In genomic region chr3:72903004-72903403, GRCh38 we compare ENCODE assay signal across 1 cellular context.
A peak's percentile ranks its signal among the peaks of the same experiment; 100 is the strongest.
TF ChIP-seq lines count a peak whose summit lies in the region.

No MANE protein-coding gene starts in this region.

TF ChIP-seq in HepG2, 621 proteins besides CTCF, POLR2A, EP300 and RAD21 (continued from another document and continues in another):
- TF ChIP-seq, protein P1, sequence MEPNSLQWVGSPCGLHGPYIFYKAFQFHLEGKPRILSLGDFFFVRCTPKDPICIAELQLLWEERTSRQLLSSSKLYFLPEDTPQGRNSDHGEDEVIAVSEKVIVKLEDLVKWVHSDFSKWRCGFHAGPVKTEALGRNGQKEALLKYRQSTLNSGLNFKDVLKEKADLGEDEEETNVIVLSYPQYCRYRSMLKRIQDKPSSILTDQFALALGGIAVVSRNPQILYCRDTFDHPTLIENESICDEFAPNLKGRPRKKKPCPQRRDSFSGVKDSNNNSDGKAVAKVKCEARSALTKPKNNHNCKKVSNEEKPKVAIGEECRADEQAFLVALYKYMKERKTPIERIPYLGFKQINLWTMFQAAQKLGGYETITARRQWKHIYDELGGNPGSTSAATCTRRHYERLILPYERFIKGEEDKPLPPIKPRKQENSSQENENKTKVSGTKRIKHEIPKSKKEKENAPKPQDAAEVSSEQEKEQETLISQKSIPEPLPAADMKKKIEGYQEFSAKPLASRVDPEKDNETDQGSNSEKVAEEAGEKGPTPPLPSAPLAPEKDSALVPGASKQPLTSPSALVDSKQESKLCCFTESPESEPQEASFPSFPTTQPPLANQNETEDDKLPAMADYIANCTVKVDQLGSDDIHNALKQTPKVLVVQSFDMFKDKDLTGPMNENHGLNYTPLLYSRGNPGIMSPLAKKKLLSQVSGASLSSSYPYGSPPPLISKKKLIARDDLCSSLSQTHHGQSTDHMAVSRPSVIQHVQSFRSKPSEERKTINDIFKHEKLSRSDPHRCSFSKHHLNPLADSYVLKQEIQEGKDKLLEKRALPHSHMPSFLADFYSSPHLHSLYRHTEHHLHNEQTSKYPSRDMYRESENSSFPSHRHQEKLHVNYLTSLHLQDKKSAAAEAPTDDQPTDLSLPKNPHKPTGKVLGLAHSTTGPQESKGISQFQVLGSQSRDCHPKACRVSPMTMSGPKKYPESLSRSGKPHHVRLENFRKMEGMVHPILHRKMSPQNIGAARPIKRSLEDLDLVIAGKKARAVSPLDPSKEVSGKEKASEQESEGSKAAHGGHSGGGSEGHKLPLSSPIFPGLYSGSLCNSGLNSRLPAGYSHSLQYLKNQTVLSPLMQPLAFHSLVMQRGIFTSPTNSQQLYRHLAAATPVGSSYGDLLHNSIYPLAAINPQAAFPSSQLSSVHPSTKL (CRISPR knock-in tag; IDR thresholded peaks at IDR 0.05), result peak; percentile 95
- TF ChIP-seq TIGD3 (CRISPR knock-in tag; IDR thresholded peaks at IDR 0.05; ENCODE audit: borderline replicate concordance) (no peak), ZMYM2 (CRISPR knock-in tag; IDR thresholded peaks at IDR 0.05) (no peak), ZNF550 (CRISPR knock-in tag; IDR thresholded peaks at IDR 0.05; ENCODE audit: borderline replicate concordance) (no peak), ZNF10 (CRISPR knock-in tag; IDR thresholded peaks at IDR 0.05; ENCODE audit: borderline replicate concordance, low read depth) (no peak), HDAC6 (IDR thresholded peaks at IDR 0.05; ENCODE audit: low read depth, low read length) (no peak), ZNF12 (CRISPR knock-in tag; IDR thresholded peaks at IDR 0.05) (peak; percentile 81; the same call in 1 of the 2 replicates), ZNF205 (CRISPR knock-in tag; IDR thresholded peaks at IDR 0.05) (0 out of 2 replicates have a peak, but pooled peaks have one; percentile 26), ELF3 (CRISPR knock-in tag; IDR thresholded peaks at IDR 0.05) (peak; percentile 58; the same call in 1 of the 2 replicates), GATA4 (IDR thresholded peaks at IDR 0.05; ENCODE audit: borderline replicate concordance, low read depth) (no peak), ZNF558 (CRISPR knock-in tag; IDR thresholded peaks at IDR 0.05; ENCODE audit: borderline replicate concordance) (no peak), HOMEZ (CRISPR knock-in tag; IDR thresholded peaks at IDR 0.05; ENCODE audit: low read depth) (peak; percentile 78; the same call in 1 of the 2 replicates), FLYWCH1 (CRISPR knock-in tag; IDR thresholded peaks at IDR 0.05) (no peak), PCBP1 (IDR thresholded peaks at IDR 0.05; ENCODE audit: borderline replicate concordance, low read depth, low read length) (no peak), GTF2F1 (IDR thresholded peaks at IDR 0.05; ENCODE audit: low read length) (no peak), CEBPZ (IDR thresholded peaks at IDR 0.05; ENCODE audit: low read length) (no peak), MTF2 (CRISPR knock-in tag; IDR thresholded peaks at IDR 0.05; ENCODE audit: borderline replicate concordance) (no peak), KDM5B (CRISPR knock-in tag; IDR thresholded peaks at IDR 0.05; ENCODE audit: borderline replicate concordance) (no peak), ZNF580 (CRISPR knock-in tag; IDR thresholded peaks at IDR 0.05; ENCODE audit: borderline replicate concordance, low read depth) (no peak), NR2F6 (IDR thresholded peaks at IDR 0.05) (no peak), NR2F6 (CRISPR knock-in tag; IDR thresholded peaks at IDR 0.05) (no peak), NCOA5 (CRISPR knock-in tag; IDR thresholded peaks at IDR 0.05) (no peak), RCOR2 (CRISPR knock-in tag; IDR thresholded peaks at IDR 0.05) (peak; percentile 77), HMGA1 (CRISPR knock-in tag; conservative IDR thresholded peaks at IDR 0.05) (no peak), RNF219 (CRISPR knock-in tag; IDR thresholded peaks at IDR 0.05) (no peak), MXD3 (CRISPR knock-in tag; IDR thresholded peaks at IDR 0.05) (no peak), BCL6 (CRISPR knock-in tag; IDR thresholded peaks at IDR 0.05) (peak; percentile 68), MAFG (CRISPR knock-in tag; IDR thresholded peaks at IDR 0.05) (no peak), CREM (IDR thresholded peaks at IDR 0.05) (no peak), CREM (CRISPR knock-in tag; IDR thresholded peaks at IDR 0.05) (no peak), CHD2 (IDR thresholded peaks at IDR 0.05; ENCODE audit: low read depth, low read length) (no peak), ZFP82 (CRISPR knock-in tag; IDR thresholded peaks at IDR 0.05; ENCODE audit: borderline replicate concordance) (no peak), RBM39 (IDR thresholded peaks at IDR 0.05; ENCODE audit: low read depth, low read length, poor library complexity, severe bottlenecking) (no peak), ZSCAN20 (CRISPR knock-in tag; IDR thresholded peaks at IDR 0.05; ENCODE audit: borderline replicate concordance) (no peak), ZNF263 (CRISPR knock-in tag; IDR thresholded peaks at IDR 0.05) (no peak), ZBTB7A (CRISPR knock-in tag; IDR thresholded peaks at IDR 0.05) (no peak), ZNF136 (CRISPR knock-in tag; IDR thresholded peaks at IDR 0.05; ENCODE audit: low read depth) (no peak), ZNF75D (CRISPR knock-in tag; IDR thresholded peaks at IDR 0.05; ENCODE audit: borderline replicate concordance) (no peak), JUNB (CRISPR knock-in tag; IDR thresholded peaks at IDR 0.05; ENCODE audit: borderline replicate concordance) (no peak; the same call in 1 of the 2 replicates)
- TF ChIP-seq, protein P2, sequence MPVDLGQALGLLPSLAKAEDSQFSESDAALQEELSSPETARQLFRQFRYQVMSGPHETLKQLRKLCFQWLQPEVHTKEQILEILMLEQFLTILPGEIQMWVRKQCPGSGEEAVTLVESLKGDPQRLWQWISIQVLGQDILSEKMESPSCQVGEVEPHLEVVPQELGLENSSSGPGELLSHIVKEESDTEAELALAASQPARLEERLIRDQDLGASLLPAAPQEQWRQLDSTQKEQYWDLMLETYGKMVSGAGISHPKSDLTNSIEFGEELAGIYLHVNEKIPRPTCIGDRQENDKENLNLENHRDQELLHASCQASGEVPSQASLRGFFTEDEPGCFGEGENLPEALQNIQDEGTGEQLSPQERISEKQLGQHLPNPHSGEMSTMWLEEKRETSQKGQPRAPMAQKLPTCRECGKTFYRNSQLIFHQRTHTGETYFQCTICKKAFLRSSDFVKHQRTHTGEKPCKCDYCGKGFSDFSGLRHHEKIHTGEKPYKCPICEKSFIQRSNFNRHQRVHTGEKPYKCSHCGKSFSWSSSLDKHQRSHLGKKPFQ (CRISPR knock-in tag; IDR thresholded peaks at IDR 0.05; ENCODE audit: insufficient replicate concordance), result no peak
- TF ChIP-seq, protein P3, sequence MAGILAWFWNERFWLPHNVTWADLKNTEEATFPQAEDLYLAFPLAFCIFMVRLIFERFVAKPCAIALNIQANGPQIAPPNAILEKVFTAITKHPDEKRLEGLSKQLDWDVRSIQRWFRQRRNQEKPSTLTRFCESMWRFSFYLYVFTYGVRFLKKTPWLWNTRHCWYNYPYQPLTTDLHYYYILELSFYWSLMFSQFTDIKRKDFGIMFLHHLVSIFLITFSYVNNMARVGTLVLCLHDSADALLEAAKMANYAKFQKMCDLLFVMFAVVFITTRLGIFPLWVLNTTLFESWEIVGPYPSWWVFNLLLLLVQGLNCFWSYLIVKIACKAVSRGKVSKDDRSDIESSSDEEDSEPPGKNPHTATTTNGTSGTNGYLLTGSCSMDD (CRISPR knock-in tag; IDR thresholded peaks at IDR 0.05), result no peak
- TF ChIP-seq, protein P4, sequence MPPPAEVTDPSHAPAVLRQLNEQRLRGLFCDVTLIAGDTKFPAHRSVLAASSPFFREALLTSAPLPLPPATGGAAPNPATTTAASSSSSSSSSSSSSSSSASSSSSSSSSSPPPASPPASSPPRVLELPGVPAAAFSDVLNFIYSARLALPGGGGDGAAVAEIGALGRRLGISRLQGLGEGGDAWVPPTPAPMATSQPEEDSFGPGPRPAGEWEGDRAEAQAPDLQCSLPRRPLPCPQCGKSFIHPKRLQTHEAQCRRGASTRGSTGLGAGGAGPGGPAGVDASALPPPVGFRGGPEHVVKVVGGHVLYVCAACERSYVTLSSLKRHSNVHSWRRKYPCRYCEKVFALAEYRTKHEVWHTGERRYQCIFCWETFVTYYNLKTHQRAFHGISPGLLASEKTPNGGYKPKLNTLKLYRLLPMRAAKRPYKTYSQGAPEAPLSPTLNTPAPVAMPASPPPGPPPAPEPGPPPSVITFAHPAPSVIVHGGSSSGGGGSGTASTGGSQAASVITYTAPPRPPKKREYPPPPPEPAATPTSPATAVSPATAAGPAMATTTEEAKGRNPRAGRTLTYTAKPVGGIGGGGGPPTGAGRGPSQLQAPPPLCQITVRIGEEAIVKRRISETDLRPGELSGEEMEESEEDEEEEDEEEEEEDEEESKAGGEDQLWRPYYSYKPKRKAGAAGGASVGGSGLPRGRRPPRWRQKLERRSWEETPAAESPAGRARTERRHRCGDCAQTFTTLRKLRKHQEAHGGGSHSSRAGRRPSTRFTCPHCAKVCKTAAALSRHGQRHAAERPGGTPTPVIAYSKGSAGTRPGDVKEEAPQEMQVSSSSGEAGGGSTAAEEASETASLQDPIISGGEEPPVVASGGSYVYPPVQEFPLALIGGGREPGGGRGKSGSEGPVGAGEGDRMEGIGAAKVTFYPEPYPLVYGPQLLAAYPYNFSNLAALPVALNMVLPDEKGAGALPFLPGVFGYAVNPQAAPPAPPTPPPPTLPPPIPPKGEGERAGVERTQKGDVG (CRISPR knock-in tag; IDR thresholded peaks at IDR 0.05; ENCODE audit: borderline replicate concordance), result no peak
